In genomic region chr1:32724678-32725594, GRCh38 we compare ENCODE assay signal across 8 cellular contexts. TPM values are rescaled to one million over a fixed set of nuclear protein-coding genes. Genes with fewer than 3 reads are reported as not detected.
DNase-seq lines count a peak whose midpoint lies in the region; ATAC-seq, FAIRE-seq and TF ChIP-seq lines count a peak whose summit lies in the region.

No MANE protein-coding gene starts in this region.

- H4K20me1 ChIP-seq in HCT116 (ENCODE audit: insufficient read depth) (no peaks in the 10 kb centered on the region), endothelial cell of umbilical vein (replicated peaks; ENCODE audit: control insufficient read depth, extremely low read depth, insufficient read depth, low read length) (no peaks in the 10 kb centered on the region), osteoblast (ENCODE audit: insufficient read depth, low read length) (no peaks in the 10 kb centered on the region)

- BruUV-seq in HCT116 (replicated peaks; lab: Mats Ljungman, UMichigan) (TSS peak; percentile 86), endothelial cell of umbilical vein (replicated peaks; lab: Mats Ljungman, UMichigan) (TSS peak; percentile 57)

- peak; percentile 95 for FAIRE-seq in endothelial cell of umbilical vein (lab: Jason Lieb, UNC)

- no peak for TF ChIP-seq POLR2A in HCT116 (IDR thresholded peaks at IDR 0.05; ENCODE audit: borderline replicate concordance, extremely low read depth, insufficient read depth, insufficient read length)
- no peak for TF ChIP-seq POLR2A in endothelial cell of umbilical vein (IDR thresholded peaks at IDR 0.05; ENCODE audit: low read depth, low read length)
- no peak for TF ChIP-seq POLR2A in testis (IDR thresholded peaks at IDR 0.05)

- DNase-seq in AG04449 (ENCODE audit: low read depth, low spot score) (peak; percentile 58), HCT116 (ENCODE audit: low read depth, low spot score) (peak; percentile 66), SK-N-MC (ENCODE audit: low read depth, low spot score) (no peak), endothelial cell of umbilical vein (ENCODE audit: low read depth, low spot score) (peak; percentile 84), osteoblast (ENCODE audit: insufficient read length, low spot score, missing footprints) (peak; percentile 98), testis (no peak), SKM-1 treated with dmso at 0.1 percent for 144 hours (lab: John Stamatoyannopoulos, UW; ENCODE audit: unreplicated experiment) (no peak)

- dilution Hi-C loops in endothelial cell of umbilical vein (cut with MboI; ENCODE audit: extremely low pct_ligation_motif_present, low sequenced_read_pairs): no loop called here

- H3K4me1 ChIP-seq in HCT116 (ENCODE audit: control insufficient read depth in 1 of 2, insufficient read depth in 2 of 2, low read length in 2 of 2): peaks cover 21 to 41% of the 10 kb centered on the region in 2 experiments
- H3K4me1 ChIP-seq in endothelial cell of umbilical vein (ENCODE audit: control insufficient read depth, extremely low read depth, insufficient read depth, low read length): peaks cover 13% of the 10 kb centered on the region
- H3K4me1 ChIP-seq in osteoblast (ENCODE audit: insufficient read depth, low read length): peaks cover 17% of the 10 kb centered on the region
- H3K4me1 ChIP-seq in testis: peaks cover 22% of the 10 kb centered on the region

- H3K27ac ChIP-seq in HCT116 (ENCODE audit: low read depth, low read length): peak overlapping the region; percentile 54
- peak overlapping the region; percentile 42 for H3K27ac ChIP-seq in SK-N-MC
- H3K27ac ChIP-seq in endothelial cell of umbilical vein (ENCODE audit: insufficient read depth, low read depth, low read length): peak overlapping the region; percentile 67
- H3K27ac ChIP-seq in osteoblast (ENCODE audit: low read depth, low read length): peak overlapping the region; percentile 59
- H3K27ac ChIP-seq in testis: no peak overlapping the region

- peak overlapping the region; percentile 29 for H3K4me3 ChIP-seq in AG04449 (ENCODE audit: low read depth, low read length)
- peak overlapping the region; percentile 35 to 54 for H3K4me3 ChIP-seq in HCT116 (replicated peaks in 1 of 2; ENCODE audit: low read depth in 1 of 2, low read length in 2 of 2)
- H3K4me3 ChIP-seq in SK-N-MC: no peak overlapping the region
- no peak overlapping the region for H3K4me3 ChIP-seq in endothelial cell of umbilical vein (replicated peaks in 1 of 3; ENCODE audit: insufficient read depth in 1 of 3, low read depth in 1 of 3, low read length in 3 of 3)
- H3K4me3 ChIP-seq in osteoblast (ENCODE audit: insufficient read depth, low read length): no peak overlapping the region
- no peak overlapping the region for H3K4me3 ChIP-seq in testis

- H3K79me2 ChIP-seq in HCT116 (ENCODE audit: insufficient read depth, low read length) (no peaks in the 10 kb centered on the region), endothelial cell of umbilical vein (ENCODE audit: control insufficient read depth, insufficient read depth, low read length) (no peaks in the 10 kb centered on the region), osteoblast (ENCODE audit: insufficient read depth, low read length) (no peaks in the 10 kb centered on the region)

- no peaks in the 10 kb centered on the region for H3K27me3 ChIP-seq in HCT116 (ENCODE audit: insufficient read depth, low read length)
- no peaks in the 10 kb centered on the region for H3K27me3 ChIP-seq in endothelial cell of umbilical vein (ENCODE audit: control insufficient read depth in 2 of 2, insufficient read depth in 2 of 2, low read length in 2 of 2)
- no peaks in the 10 kb centered on the region for H3K27me3 ChIP-seq in osteoblast (ENCODE audit: insufficient read depth, low read length)
- H3K27me3 ChIP-seq in testis: no peaks in the 10 kb centered on the region

- POLR2A ChIA-PET in AG04449 (lab: Yijun Ruan, JAX) (interaction anchor here (0.7 to 1.4 kb wide), 3 partner anchors 13 to 21 kb away, joined by 3 to 12 read pairs (median 3); partner anchors contain the start of gene SYNC), HCT116 (lab: Charles Lee) (interaction anchor here (1.3 to 1.6 kb wide), 3 partner anchors 8 to 34 kb away, joined by 4 to 11 read pairs (median 4); no protein-coding TSS in a partner anchor), endothelial cell of umbilical vein (lab: Charles Lee) (no interaction called here)

- peak overlapping the region; percentile 84 for H3K4me2 ChIP-seq in HCT116 (ENCODE audit: low read length)
- peak overlapping the region; percentile 13 for H3K4me2 ChIP-seq in endothelial cell of umbilical vein (ENCODE audit: insufficient read depth, low read length)
- H3K4me2 ChIP-seq in osteoblast (ENCODE audit: insufficient read depth, low read length): peak overlapping the region; percentile 67

- no peaks in the 10 kb centered on the region for H3K36me3 ChIP-seq in HCT116 (ENCODE audit: control insufficient read depth in 1 of 2, insufficient read depth in 2 of 2, low read length in 2 of 2)
- H3K36me3 ChIP-seq in SK-N-MC (ENCODE audit: insufficient read depth, low read length): no peaks in the 10 kb centered on the region
- no peaks in the 10 kb centered on the region for H3K36me3 ChIP-seq in endothelial cell of umbilical vein (ENCODE audit: control insufficient read depth in 2 of 2, extremely low read depth in 1 of 2, insufficient read depth in 2 of 2, low read length in 2 of 2)
- no peaks in the 10 kb centered on the region for H3K36me3 ChIP-seq in osteoblast (ENCODE audit: insufficient read depth, low read length)
- H3K36me3 ChIP-seq in testis (ENCODE audit: low read depth, missing control alignments): no peaks in the 10 kb centered on the region

- TF ChIP-seq RAD21 in HCT116 (IDR thresholded peaks at IDR 0.05; ENCODE audit: low read depth): no peak

- peak overlapping the region; percentile 57 for H3K9ac ChIP-seq in HCT116 (ENCODE audit: low read length)
- H3K9ac ChIP-seq in SK-N-MC (ENCODE audit: insufficient read length): no peak overlapping the region
- no peak overlapping the region for H3K9ac ChIP-seq in endothelial cell of umbilical vein (replicated peaks; ENCODE audit: extremely low read depth, insufficient read depth, low read length)

- ATAC-seq in HCT116 (peak; percentile 90), HG03354 (IDR thresholded peaks at IDR 0.05; ENCODE audit: poor library complexity, severe bottlenecking, unreplicated experiment) (no peak)

- RAD21 ChIA-PET in HCT116 (lab: Charles Lee; ENCODE audit: low non-redundant PET in 1 of 2, low total read pairs in 2 of 2, uncharacterized antibody in 2 of 2, unreplicated experiment in 2 of 2): interaction anchor here in 1 of 2 experiments (0.7 kb wide), 1 partner anchor 19 kb away, joined by 3 read pairs; no protein-coding TSS in a partner anchor

- H2AFZ ChIP-seq in HCT116 (ENCODE audit: low read depth, low read length, poor library complexity, severe bottlenecking) (no peak overlapping the region), endothelial cell of umbilical vein (ENCODE audit: low read depth, low read length) (peak overlapping the region; percentile 69), osteoblast (ENCODE audit: low read length) (peak overlapping the region; percentile 68)

- no peaks in the 10 kb centered on the region for H3K9me1 ChIP-seq in endothelial cell of umbilical vein (replicated peaks; ENCODE audit: control insufficient read depth, extremely low read depth, insufficient read depth, low read length)

- TF ChIP-seq CTCF in AG04449 (IDR thresholded peaks at IDR 0.05; ENCODE audit: insufficient read depth, low read length, missing control alignments) (no peak), HCT116 (IDR thresholded peaks at IDR 0.05 in 2 of 3, conservative IDR thresholded peaks at IDR 0.05 in 1 of 3; ENCODE audit: borderline replicate concordance in 1 of 3, insufficient read depth in 1 of 3, low read depth in 2 of 3, low read length in 2 of 3) (no peak), endothelial cell of umbilical vein (IDR thresholded peaks at IDR 0.05; ENCODE audit: extremely low read depth in 1 of 2, insufficient read depth in 1 of 2, low read depth in 1 of 2, low read length in 2 of 2) (no peak), osteoblast (IDR thresholded peaks at IDR 0.05; ENCODE audit: extremely low read depth, low read depth, low read length) (no peak), testis (IDR thresholded peaks at IDR 0.05) (no peak)

- H3K9me3 ChIP-seq in HCT116 (ENCODE audit: control insufficient read depth in 1 of 2, insufficient read depth in 1 of 2, low read depth in 1 of 2, low read length in 2 of 2) (no peaks in the 10 kb centered on the region), SK-N-MC (ENCODE audit: low read depth, low read length) (no peaks in the 10 kb centered on the region), endothelial cell of umbilical vein (replicated peaks; ENCODE audit: control insufficient read depth, insufficient read depth, low read length) (no peaks in the 10 kb centered on the region), osteoblast (ENCODE audit: low read depth, low read length) (no peaks in the 10 kb centered on the region), testis (no peaks in the 10 kb centered on the region)

- H3K9me2 ChIP-seq in HCT116 (ENCODE audit: insufficient read depth): no peaks in the 10 kb centered on the region

- intact Hi-C loops in HCT116 (cut with micrococcal nuclease) (no loop called here), endothelial cell of umbilical vein (cut with micrococcal nuclease) (loop anchor here (2.0 kb wide), 1 partner anchor 18 kb away; no protein-coding TSS in a partner anchor), testis (cut with DNase I; ENCODE audit: low total_unique reads) (no loop called here)

- CTCF ChIA-PET in AG04449 (lab: Yijun Ruan, JAX): interaction anchor here (0.9 to 6.0 kb wide), 5 partner anchors 8 to 49 kb away, joined by 3 to 71 read pairs (median 3); no protein-coding TSS in a partner anchor
- CTCF ChIA-PET in HCT116 (lab: Charles Lee): interaction anchor here (1.3 to 2.9 kb wide), 2 partner anchors 12 to 204 kb away, joined by 4 to 10 read pairs; no protein-coding TSS in a partner anchor
- CTCF ChIA-PET in endothelial cell of umbilical vein (lab: Charles Lee): interaction anchor here (1.1 to 4.6 kb wide), 4 partner anchors 9 to 50 kb away, joined by 4 to 33 read pairs (median 4); no protein-coding TSS in a partner anchor

- WGBS in testis, 2 donors: 76 to 79% methylated on average over 11 to 14 of the region's 14 CpGs

RNA-seq across cellular contexts. Expression of gene SYNC, which starts 22.4 kb away (rescaled TPM):
- total RNA-seq in HCT116 (2021; ENCODE audit: unreplicated experiment): 1.3 TPM
- 0.87 and 1.5 TPM in 2 replicates for polyA plus RNA-seq in HCT116 (2012)
- 6.5 and 9.4 TPM in 2 replicates for total RNA-seq in endothelial cell of umbilical vein
- 2.5 and 3.5 TPM in 2 replicates for polyA plus RNA-seq in endothelial cell of umbilical vein
- polyA plus RNA-seq in endothelial cell of umbilical vein (2011; cell fraction: cytosol; rRNA removed): 4.4 and 5.7 TPM in 2 replicates
- 6.6 and 7.3 TPM in 2 replicates for polyA plus RNA-seq in endothelial cell of umbilical vein (2011; cell fraction: nucleus; rRNA removed)
- polyA plus RNA-seq in endothelial cell of umbilical vein (2012): 4.6 and 6.1 TPM in 2 replicates
- 5.2 and 8.2 TPM in 2 replicates for polyA minus RNA-seq in endothelial cell of umbilical vein
- 6.8 TPM for polyA minus RNA-seq in endothelial cell of umbilical vein (2011; cell fraction: cytosol; rRNA and poly(A)+ RNA removed)
- 0.72 and 1.8 TPM in 2 replicates for polyA minus RNA-seq in endothelial cell of umbilical vein (2011; cell fraction: nucleus; rRNA and poly(A)+ RNA removed)
- 129 and 139 TPM in 2 replicates for total RNA-seq in osteoblast
- 10 to 100 TPM in 1 of 2 donors, 1 to 10 TPM in 1; 9.0 to 11.8 TPM for total RNA-seq in testis
- polyA plus RNA-seq in testis (ENCODE audit: insufficient read depth, low read depth, low replicate concordance): 12.4 TPM

Comparison
In these comparisons a context has a peak if more than half of its experiments do, and no peak if none do; other contexts are left out.
1. DNase-seq: peak in AG04449 (single experiment), HCT116 (single experiment), endothelial cell of umbilical vein (single experiment) and osteoblast (single experiment); none in SK-N-MC (single experiment), testis (single experiment) and SKM-1 treated with dmso at 0.1 percent for 144 hours (single experiment).
2. H3K4me3 ChIP-seq: peak in AG04449 (single experiment) and HCT116 (2 of 2); none in SK-N-MC (single experiment), endothelial cell of umbilical vein (0 of 3), osteoblast (single experiment) and testis (0 of 2).
3. H3K27ac ChIP-seq: peak in HCT116 (single experiment), SK-N-MC (single experiment), endothelial cell of umbilical vein (single experiment) and osteoblast (single experiment); none in testis (0 of 2).
4. H3K4me2 ChIP-seq: peak in every context shown above with its lines; median percentile 84 in HCT116; 67 in osteoblast; 13 in endothelial cell of umbilical vein.
5. RNA of gene SYNC, which starts 22.4 kb away (total RNA-seq): 129 to 139 TPM in osteoblast; 9.0 to 11.8 TPM in testis, 6.5 to 9.4 TPM in endothelial cell of umbilical vein and 1.3 TPM in HCT116 (single experiment); every median in the first group is over 10 times any median in the second.